Comparison of ENCODE assay signal across 8 cellular contexts in the genomic region with DNA sequence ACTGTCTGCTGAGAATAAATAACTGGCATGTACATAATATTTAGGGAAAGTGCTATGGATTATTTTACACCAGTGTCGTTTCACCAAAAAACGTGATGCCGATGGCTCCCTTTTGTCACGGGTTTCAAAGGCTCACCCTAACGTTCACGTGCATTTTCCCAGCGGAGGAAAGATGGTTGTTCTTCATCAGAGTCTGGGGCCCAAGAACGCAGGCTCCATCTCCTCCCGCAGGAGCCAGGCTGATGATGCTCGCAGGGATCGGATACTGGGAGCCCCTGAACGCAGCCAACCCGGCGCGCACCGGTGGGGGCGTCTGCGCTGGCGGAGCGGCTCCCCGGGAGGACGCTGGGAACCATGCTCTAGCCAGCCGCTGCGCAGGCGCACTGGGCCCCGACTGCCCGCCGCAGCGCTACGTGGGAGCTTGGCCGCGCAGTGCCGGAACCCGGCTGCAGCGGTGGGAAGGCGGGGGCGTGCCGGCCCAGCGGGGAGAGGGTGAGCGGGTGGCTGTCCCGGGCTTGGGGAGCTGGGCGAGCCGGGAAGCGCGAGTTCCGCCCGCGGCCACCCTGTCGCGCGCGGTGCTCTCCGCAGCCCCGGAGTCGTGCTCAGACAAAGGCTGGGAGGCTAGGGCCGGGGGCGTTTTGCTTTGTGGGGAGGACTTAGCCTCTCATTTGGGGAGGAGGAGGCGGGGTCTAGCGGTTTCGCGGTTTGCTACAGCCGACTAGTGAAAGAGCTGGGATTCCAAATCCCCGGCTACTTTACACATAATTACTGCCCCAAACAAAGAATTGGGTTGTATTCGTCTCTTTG. TPM values are rescaled to one million over a fixed set of nuclear protein-coding genes. Genes with fewer than 3 reads are reported as not detected.
DNase-seq lines count a peak whose midpoint lies in the region; ATAC-seq lines count a peak whose summit lies in the region.

TSS of gene ZFP69B (plus strand) at position 793 of the 807 bp plus-strand sequence. CDS start 486 bp downstream, outside the sequence.

- no peaks in the 10 kb centered on the region for H3K4me1 ChIP-seq in endocrine pancreas (ENCODE audit: control insufficient read depth, insufficient read depth, low read length)

- peak within 1 kb of the TSS; percentile 74 for H3K9ac ChIP-seq in endocrine pancreas (ENCODE audit: control insufficient read depth, insufficient read depth, low read length)

- H3K4me3 ChIP-seq in endocrine pancreas (ENCODE audit: control insufficient read depth, insufficient read depth, low read length), result peak within 1 kb of the TSS; percentile 72

- H3K9me3 ChIP-seq in endocrine pancreas (ENCODE audit: control insufficient read depth, low read length), result peaks cover 5% of the 10 kb centered on the region

- peaks cover 38% of the 10 kb centered on the region for H3K9me3 Mint-ChIP-seq in activated CD8-positive, alpha-beta memory T cell treated with anti-CD3 and anti-CD28 coated beads, Interleukin-2, amount 10 ng/mL, durations not matched to agents 7 days and 5 days (ENCODE audit: low read depth)

- H3K36me3 ChIP-seq in endocrine pancreas (ENCODE audit: control insufficient read depth, insufficient read depth, low read length), result peaks cover 4% of the 10 kb centered on the region

- CTCF ChIA-PET in activated CD8-positive, alpha-beta memory T cell treated with anti-CD3 and anti-CD28 coated beads, Interleukin-2, amount 10 ng/mL, durations not matched to agents 7 days and 5 days (lab: Charles Lee), result interaction anchor here (0.8 to 2.0 kb wide), 8 partner anchors 10 to 297 kb away, joined by 3 to 7 read pairs (median 4); partner anchors contain the start of gene EXO5

- DNase-seq in COLO668 (lab: John Stamatoyannopoulos, UW; ENCODE audit: unreplicated experiment), result peak; percentile 100
- peak; percentile 84 for DNase-seq in HT-29 (ENCODE audit: low spot score)
- peak; percentile 84 for DNase-seq in NK-92 treated with Interleukin-12 subunit alpha and Interleukin-12 subunit beta, amount 100 ng/mL, for 24 hours (lab: John Stamatoyannopoulos, UW)
- peak; percentile 93 for DNase-seq in activated CD8-positive, alpha-beta memory T cell treated with anti-CD3 and anti-CD28 coated beads, Interleukin-2, amount 10 ng/mL, durations not matched to agents 7 days and 5 days
- peak; percentile 98 for DNase-seq in mesenteric fat pad (ENCODE audit: low spot score)
- DNase-seq in stimulated activated CD8-positive, alpha-beta memory T cell treated with anti-CD3 and anti-CD28 coated beads, Interleukin-12 subunit alpha, Interleukin-12 subunit beta, amount 100 ng/mL, for 4 hours (ENCODE audit: low read depth), result peak; percentile 88

- peak within 1 kb of the TSS; percentile 90 for H3K4me3 Mint-ChIP-seq in activated CD8-positive, alpha-beta memory T cell treated with anti-CD3 and anti-CD28 coated beads, Interleukin-2, amount 10 ng/mL, durations not matched to agents 7 days and 5 days

- H3K4me1 Mint-ChIP-seq in activated CD8-positive, alpha-beta memory T cell treated with anti-CD3 and anti-CD28 coated beads, Interleukin-2, amount 10 ng/mL, durations not matched to agents 7 days and 5 days, result peaks cover 24% of the 10 kb centered on the region

- peaks cover 61% of the 10 kb centered on the region for H3K36me3 Mint-ChIP-seq in activated CD8-positive, alpha-beta memory T cell treated with anti-CD3 and anti-CD28 coated beads, Interleukin-2, amount 10 ng/mL, durations not matched to agents 7 days and 5 days

- peak; percentile 78 for ATAC-seq in GM19468 (IDR thresholded peaks at IDR 0.05; ENCODE audit: extremely low read depth, unreplicated experiment)
- peak; percentile 90 for ATAC-seq in activated CD8-positive, alpha-beta memory T cell treated with anti-CD3 and anti-CD28 coated beads, Interleukin-2, amount 10 ng/mL, durations not matched to agents 7 days and 5 days

- no peaks in the 10 kb centered on the region for H3K27me3 Mint-ChIP-seq in activated CD8-positive, alpha-beta memory T cell treated with anti-CD3 and anti-CD28 coated beads, Interleukin-2, amount 10 ng/mL, durations not matched to agents 7 days and 5 days

- peak within 1 kb of the TSS; percentile 87 for H3K27ac Mint-ChIP-seq in activated CD8-positive, alpha-beta memory T cell treated with anti-CD3 and anti-CD28 coated beads, Interleukin-2, amount 10 ng/mL, durations not matched to agents 7 days and 5 days

- no peaks in the 10 kb centered on the region for H3K27me3 ChIP-seq in endocrine pancreas (ENCODE audit: control insufficient read depth, insufficient read depth, low read length)

RNA-seq across cellular contexts. Expression of gene ZFP69B, which starts in this region (rescaled TPM):
- total RNA-seq in HT-29 (2014; rRNA removed; shearing (Covaris generic)), result 0.57 and 1.3 TPM in 2 replicates
- total RNA-seq in activated CD8-positive, alpha-beta memory T cell treated with anti-CD3 and anti-CD28 coated beads, Interleukin-2, amount 10 ng/mL, durations not matched to agents 7 days and 5 days, result 1 to 10 TPM; 3.8 to 5.1 TPM
- total RNA-seq in mesenteric fat pad, result 1.3 TPM

Comparison
In these comparisons a context has a peak if more than half of its experiments do, and no peak if none do; other contexts are left out.
1. Peak in every context shown above with its lines: DNase-seq, ATAC-seq and H3K4me3 ChIP-seq.